1 cellular context compared by ENCODE assay signal in genomic region chr19:48806818-48807589, GRCh38.
TF ChIP-seq lines count a peak whose summit lies in the region.

No MANE protein-coding gene starts in this region.

TF ChIP-seq in HepG2, 621 proteins besides CTCF, POLR2A, EP300 and RAD21 (continued from another document and continues in another):
- TF ChIP-seq, protein P1, sequence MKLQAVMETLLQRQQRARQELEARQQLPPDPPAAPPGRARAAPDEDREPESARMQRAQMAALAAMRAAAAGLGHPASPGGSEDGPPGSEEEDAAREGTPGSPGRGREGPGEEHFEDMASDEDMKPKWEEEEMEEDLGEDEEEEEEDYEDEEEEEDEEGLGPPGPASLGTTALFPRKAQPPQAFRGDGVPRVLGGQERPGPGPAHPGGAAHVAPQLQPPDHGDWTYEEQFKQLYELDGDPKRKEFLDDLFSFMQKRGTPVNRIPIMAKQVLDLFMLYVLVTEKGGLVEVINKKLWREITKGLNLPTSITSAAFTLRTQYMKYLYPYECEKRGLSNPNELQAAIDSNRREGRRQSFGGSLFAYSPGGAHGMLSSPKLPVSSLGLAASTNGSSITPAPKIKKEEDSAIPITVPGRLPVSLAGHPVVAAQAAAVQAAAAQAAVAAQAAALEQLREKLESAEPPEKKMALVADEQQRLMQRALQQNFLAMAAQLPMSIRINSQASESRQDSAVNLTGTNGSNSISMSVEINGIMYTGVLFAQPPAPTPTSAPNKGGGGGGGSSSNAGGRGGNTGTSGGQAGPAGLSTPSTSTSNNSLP (IDR thresholded peaks at IDR 0.05; ENCODE audit: low read depth, low read length) = no peak
- TF ChIP-seq ZNF234 (CRISPR knock-in tag; conservative IDR thresholded peaks at IDR 0.05) = no peak
- peak; percentile 55 for TF ChIP-seq ZNF205 (CRISPR knock-in tag; IDR thresholded peaks at IDR 0.05)
- TF ChIP-seq RFX3 (CRISPR knock-in tag; IDR thresholded peaks at IDR 0.05) = no peak
- TF ChIP-seq MEF2D (CRISPR knock-in tag; IDR thresholded peaks at IDR 0.05) = peak; percentile 84
- TF ChIP-seq ZNF7 (CRISPR knock-in tag; IDR thresholded peaks at IDR 0.05) = no peak
- TF ChIP-seq, protein P2, sequence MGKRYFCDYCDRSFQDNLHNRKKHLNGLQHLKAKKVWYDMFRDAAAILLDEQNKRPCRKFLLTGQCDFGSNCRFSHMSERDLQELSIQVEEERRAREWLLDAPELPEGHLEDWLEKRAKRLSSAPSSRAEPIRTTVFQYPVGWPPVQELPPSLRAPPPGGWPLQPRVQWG (CRISPR knock-in tag; IDR thresholded peaks at IDR 0.05; ENCODE audit: borderline replicate concordance, low read depth) = no peak
- peak; percentile 91 for TF ChIP-seq HNF4A (CRISPR knock-in tag; IDR thresholded peaks at IDR 0.05)
- no peak for TF ChIP-seq ZNF18 (CRISPR knock-in tag; IDR thresholded peaks at IDR 0.05; ENCODE audit: insufficient replicate concordance)
- TF ChIP-seq ELF1 (CRISPR knock-in tag; IDR thresholded peaks at IDR 0.05) = no peak
- TF ChIP-seq, protein P3, sequence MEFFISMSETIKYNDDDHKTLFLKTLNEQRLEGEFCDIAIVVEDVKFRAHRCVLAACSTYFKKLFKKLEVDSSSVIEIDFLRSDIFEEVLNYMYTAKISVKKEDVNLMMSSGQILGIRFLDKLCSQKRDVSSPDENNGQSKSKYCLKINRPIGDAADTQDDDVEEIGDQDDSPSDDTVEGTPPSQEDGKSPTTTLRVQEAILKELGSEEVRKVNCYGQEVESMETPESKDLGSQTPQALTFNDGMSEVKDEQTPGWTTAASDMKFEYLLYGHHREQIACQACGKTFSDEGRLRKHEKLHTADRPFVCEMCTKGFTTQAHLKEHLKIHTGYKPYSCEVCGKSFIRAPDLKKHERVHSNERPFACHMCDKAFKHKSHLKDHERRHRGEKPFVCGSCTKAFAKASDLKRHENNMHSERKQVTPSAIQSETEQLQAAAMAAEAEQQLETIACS (CRISPR knock-in tag; IDR thresholded peaks at IDR 0.05) = no peak
- TF ChIP-seq SALL1 (CRISPR knock-in tag; IDR thresholded peaks at IDR 0.05) = peak; percentile 60
- TF ChIP-seq ZNF792 (CRISPR knock-in tag; IDR thresholded peaks at IDR 0.05) = 0 out of 2 replicates have a peak, but pooled peaks have one; percentile 38
- TF ChIP-seq CHD2 (IDR thresholded peaks at IDR 0.05; ENCODE audit: low read depth, low read length) = no peak
- TF ChIP-seq, protein P4, sequence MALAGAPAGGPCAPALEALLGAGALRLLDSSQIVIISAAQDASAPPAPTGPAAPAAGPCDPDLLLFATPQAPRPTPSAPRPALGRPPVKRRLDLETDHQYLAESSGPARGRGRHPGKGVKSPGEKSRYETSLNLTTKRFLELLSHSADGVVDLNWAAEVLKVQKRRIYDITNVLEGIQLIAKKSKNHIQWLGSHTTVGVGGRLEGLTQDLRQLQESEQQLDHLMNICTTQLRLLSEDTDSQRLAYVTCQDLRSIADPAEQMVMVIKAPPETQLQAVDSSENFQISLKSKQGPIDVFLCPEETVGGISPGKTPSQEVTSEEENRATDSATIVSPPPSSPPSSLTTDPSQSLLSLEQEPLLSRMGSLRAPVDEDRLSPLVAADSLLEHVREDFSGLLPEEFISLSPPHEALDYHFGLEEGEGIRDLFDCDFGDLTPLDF (CRISPR knock-in tag; IDR thresholded peaks at IDR 0.05) = no peak; the same call in 1 of the 2 replicates
- TF ChIP-seq ZNF749 (CRISPR knock-in tag; IDR thresholded peaks at IDR 0.05; ENCODE audit: borderline replicate concordance) = no peak
- TF ChIP-seq, protein P5, sequence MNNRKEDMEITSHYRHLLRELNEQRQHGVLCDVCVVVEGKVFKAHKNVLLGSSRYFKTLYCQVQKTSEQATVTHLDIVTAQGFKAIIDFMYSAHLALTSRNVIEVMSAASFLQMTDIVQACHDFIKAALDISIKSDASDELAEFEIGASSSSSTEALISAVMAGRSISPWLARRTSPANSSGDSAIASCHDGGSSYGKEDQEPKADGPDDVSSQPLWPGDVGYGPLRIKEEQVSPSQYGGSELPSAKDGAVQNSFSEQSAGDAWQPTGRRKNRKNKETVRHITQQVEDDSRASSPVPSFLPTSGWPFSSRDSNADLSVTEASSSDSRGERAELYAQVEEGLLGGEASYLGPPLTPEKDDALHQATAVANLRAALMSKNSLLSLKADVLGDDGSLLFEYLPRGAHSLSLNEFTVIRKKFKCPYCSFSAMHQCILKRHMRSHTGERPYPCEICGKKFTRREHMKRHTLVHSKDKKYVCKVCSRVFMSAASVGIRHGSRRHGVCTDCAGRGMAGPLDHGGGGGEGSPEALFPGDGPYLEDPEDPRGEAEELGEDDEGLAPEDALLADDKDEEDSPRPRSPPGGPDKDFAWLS (CRISPR knock-in tag; IDR thresholded peaks at IDR 0.05; ENCODE audit: borderline replicate concordance) = no peak
- peak; percentile 38 for TF ChIP-seq ZEB1 (IDR thresholded peaks at IDR 0.05; ENCODE audit: insufficient replicate concordance, low read depth)
- TF ChIP-seq TP53 (CRISPR knock-in tag; conservative IDR thresholded peaks at IDR 0.05) = no peak
- TF ChIP-seq ETV5 (CRISPR knock-in tag; IDR thresholded peaks at IDR 0.05; ENCODE audit: borderline replicate concordance) = no peak
- no peak for TF ChIP-seq SRY (CRISPR knock-in tag; IDR thresholded peaks at IDR 0.05)
- TF ChIP-seq SMARCE1 (IDR thresholded peaks at IDR 0.05; ENCODE audit: borderline replicate concordance) = no peak
- TF ChIP-seq EEA1 (CRISPR knock-in tag; IDR thresholded peaks at IDR 0.05; ENCODE audit: borderline replicate concordance) = no peak
- TF ChIP-seq FOXO4 (CRISPR knock-in tag; conservative IDR thresholded peaks at IDR 0.05) = no peak
- TF ChIP-seq ZNF766 (CRISPR knock-in tag; IDR thresholded peaks at IDR 0.05; ENCODE audit: borderline replicate concordance) = no peak; the same call in 1 of the 2 replicates
- TF ChIP-seq, protein P6, sequence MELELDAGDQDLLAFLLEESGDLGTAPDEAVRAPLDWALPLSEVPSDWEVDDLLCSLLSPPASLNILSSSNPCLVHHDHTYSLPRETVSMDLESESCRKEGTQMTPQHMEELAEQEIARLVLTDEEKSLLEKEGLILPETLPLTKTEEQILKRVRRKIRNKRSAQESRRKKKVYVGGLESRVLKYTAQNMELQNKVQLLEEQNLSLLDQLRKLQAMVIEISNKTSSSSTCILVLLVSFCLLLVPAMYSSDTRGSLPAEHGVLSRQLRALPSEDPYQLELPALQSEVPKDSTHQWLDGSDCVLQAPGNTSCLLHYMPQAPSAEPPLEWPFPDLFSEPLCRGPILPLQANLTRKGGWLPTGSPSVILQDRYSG (CRISPR knock-in tag; IDR thresholded peaks at IDR 0.05) = no peak
- TF ChIP-seq HHEX (CRISPR knock-in tag; IDR thresholded peaks at IDR 0.05) = no peak
- TF ChIP-seq ZNF790 (CRISPR knock-in tag; IDR thresholded peaks at IDR 0.05; ENCODE audit: borderline replicate concordance) = peak; percentile 67; the same call in 1 of the 2 replicates
- TF ChIP-seq ATAD3A (CRISPR knock-in tag; IDR thresholded peaks at IDR 0.05) = no peak
- TF ChIP-seq, protein P7, sequence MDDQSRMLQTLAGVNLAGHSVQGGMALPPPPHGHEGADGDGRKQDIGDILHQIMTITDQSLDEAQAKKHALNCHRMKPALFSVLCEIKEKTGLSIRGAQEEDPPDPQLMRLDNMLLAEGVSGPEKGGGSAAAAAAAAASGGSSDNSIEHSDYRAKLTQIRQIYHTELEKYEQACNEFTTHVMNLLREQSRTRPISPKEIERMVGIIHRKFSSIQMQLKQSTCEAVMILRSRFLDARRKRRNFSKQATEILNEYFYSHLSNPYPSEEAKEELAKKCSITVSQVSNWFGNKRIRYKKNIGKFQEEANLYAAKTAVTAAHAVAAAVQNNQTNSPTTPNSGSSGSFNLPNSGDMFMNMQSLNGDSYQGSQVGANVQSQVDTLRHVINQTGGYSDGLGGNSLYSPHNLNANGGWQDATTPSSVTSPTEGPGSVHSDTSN (CRISPR knock-in tag; IDR thresholded peaks at IDR 0.05; ENCODE audit: borderline replicate concordance) = no peak
- peak; percentile 52 for TF ChIP-seq KLF6 (CRISPR knock-in tag; IDR thresholded peaks at IDR 0.05)
- TF ChIP-seq TIGD3 (CRISPR knock-in tag; IDR thresholded peaks at IDR 0.05; ENCODE audit: borderline replicate concordance) = no peak
- no peak for TF ChIP-seq SRSF9 (IDR thresholded peaks at IDR 0.05; ENCODE audit: borderline replicate concordance, insufficient read depth, low read depth, low read length, poor library complexity, severe bottlenecking)
- peak; percentile 98 for TF ChIP-seq MAFG (CRISPR knock-in tag; IDR thresholded peaks at IDR 0.05)
- TF ChIP-seq, protein P8, sequence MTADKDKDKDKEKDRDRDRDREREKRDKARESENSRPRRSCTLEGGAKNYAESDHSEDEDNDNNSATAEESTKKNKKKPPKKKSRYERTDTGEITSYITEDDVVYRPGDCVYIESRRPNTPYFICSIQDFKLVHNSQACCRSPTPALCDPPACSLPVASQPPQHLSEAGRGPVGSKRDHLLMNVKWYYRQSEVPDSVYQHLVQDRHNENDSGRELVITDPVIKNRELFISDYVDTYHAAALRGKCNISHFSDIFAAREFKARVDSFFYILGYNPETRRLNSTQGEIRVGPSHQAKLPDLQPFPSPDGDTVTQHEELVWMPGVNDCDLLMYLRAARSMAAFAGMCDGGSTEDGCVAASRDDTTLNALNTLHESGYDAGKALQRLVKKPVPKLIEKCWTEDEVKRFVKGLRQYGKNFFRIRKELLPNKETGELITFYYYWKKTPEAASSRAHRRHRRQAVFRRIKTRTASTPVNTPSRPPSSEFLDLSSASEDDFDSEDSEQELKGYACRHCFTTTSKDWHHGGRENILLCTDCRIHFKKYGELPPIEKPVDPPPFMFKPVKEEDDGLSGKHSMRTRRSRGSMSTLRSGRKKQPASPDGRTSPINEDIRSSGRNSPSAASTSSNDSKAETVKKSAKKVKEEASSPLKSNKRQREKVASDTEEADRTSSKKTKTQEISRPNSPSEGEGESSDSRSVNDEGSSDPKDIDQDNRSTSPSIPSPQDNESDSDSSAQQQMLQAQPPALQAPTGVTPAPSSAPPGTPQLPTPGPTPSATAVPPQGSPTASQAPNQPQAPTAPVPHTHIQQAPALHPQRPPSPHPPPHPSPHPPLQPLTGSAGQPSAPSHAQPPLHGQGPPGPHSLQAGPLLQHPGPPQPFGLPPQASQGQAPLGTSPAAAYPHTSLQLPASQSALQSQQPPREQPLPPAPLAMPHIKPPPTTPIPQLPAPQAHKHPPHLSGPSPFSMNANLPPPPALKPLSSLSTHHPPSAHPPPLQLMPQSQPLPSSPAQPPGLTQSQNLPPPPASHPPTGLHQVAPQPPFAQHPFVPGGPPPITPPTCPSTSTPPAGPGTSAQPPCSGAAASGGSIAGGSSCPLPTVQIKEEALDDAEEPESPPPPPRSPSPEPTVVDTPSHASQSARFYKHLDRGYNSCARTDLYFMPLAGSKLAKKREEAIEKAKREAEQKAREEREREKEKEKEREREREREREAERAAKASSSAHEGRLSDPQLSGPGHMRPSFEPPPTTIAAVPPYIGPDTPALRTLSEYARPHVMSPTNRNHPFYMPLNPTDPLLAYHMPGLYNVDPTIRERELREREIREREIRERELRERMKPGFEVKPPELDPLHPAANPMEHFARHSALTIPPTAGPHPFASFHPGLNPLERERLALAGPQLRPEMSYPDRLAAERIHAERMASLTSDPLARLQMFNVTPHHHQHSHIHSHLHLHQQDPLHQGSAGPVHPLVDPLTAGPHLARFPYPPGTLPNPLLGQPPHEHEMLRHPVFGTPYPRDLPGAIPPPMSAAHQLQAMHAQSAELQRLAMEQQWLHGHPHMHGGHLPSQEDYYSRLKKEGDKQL (CRISPR knock-in tag; IDR thresholded peaks at IDR 0.05; ENCODE audit: low read depth) = no peak
- no peak for TF ChIP-seq ZFP62 (CRISPR knock-in tag; IDR thresholded peaks at IDR 0.05)
- TF ChIP-seq, protein P9, sequence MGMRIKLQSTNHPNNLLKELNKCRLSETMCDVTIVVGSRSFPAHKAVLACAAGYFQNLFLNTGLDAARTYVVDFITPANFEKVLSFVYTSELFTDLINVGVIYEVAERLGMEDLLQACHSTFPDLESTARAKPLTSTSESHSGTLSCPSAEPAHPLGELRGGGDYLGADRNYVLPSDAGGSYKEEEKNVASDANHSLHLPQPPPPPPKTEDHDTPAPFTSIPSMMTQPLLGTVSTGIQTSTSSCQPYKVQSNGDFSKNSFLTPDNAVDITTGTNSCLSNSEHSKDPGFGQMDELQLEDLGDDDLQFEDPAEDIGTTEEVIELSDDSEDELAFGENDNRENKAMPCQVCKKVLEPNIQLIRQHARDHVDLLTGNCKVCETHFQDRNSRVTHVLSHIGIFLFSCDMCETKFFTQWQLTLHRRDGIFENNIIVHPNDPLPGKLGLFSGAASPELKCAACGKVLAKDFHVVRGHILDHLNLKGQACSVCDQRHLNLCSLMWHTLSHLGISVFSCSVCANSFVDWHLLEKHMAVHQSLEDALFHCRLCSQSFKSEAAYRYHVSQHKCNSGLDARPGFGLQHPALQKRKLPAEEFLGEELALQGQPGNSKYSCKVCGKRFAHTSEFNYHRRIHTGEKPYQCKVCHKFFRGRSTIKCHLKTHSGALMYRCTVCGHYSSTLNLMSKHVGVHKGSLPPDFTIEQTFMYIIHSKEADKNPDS (CRISPR knock-in tag; IDR thresholded peaks at IDR 0.05) = 0 out of 2 replicates have a peak, but pooled peaks have one; percentile 5
